16 cellular contexts compared by ENCODE assay signal in the genomic region with DNA sequence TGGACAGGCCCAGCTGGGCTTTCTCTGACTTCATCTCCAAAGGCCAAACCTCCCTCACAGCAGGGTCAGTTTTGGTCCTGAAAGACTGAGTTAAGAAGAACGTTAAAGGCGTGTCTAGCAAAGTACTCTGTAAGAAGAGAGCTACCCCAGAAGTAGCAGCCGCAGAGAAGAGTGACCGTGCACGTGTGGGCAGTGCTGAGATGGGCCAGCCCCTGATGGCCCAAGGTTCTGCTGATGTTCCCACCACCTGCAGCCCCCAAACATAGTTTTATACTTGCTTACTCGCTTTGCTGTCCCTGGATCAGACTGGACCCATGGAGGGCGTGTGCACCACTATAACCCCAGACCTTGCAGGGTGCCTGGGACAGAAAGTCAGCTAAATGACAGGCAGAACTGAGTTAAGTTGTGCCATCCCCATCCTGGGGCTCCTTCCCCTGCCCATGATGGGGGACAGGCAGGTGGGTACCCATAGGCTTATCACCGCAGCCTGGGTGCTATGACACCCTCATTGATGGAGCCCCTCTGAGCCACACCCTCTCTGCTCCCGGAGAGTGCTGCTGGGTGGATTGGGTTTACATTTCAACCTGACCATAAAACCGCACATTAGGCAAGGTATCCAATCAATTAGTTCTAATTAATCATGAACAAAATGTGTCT.
DNase-seq lines count a peak whose midpoint lies in the region; ATAC-seq and TF ChIP-seq lines count a peak whose summit lies in the region.
"Had no signal": no experiment of that assay in that cellular context is flagged by ENCODE, and none has a peak within 500 bp of the region (broad histone marks: within the 10 kb centered on the region; RNA-seq: fewer than 3 reads in every experiment).

No MANE protein-coding gene starts in this region.

- peak overlapping the region in 8 of 11 experiments; percentile 8 to 50 (median 28); a peak in 10 of 22 replicates for H3K9ac ChIP-seq in BLaER1 treated with 17β-estradiol and CSF1 and Interleukin-3, amounts not matched to agents 10 nM and 100 nM
- H3K9ac ChIP-seq in smooth muscle cell (ENCODE audit: low read depth): no peak overlapping the region

- H3K27ac Mint-ChIP-seq in activated CD8-positive, alpha-beta T cell treated with anti-CD3 and anti-CD28 coated beads for 36 hours: no peak overlapping the region

- H3K36me3 Mint-ChIP-seq in activated CD8-positive, alpha-beta T cell treated with anti-CD3 and anti-CD28 coated beads for 36 hours (ENCODE audit: low read depth): no peaks in the 10 kb centered on the region

- CTCF ChIA-PET in activated CD8-positive, alpha-beta T cell treated with anti-CD3 and anti-CD28 coated beads for 36 hours (lab: Charles Lee): interaction anchor here (1.0 kb wide), 1 partner anchor 69 kb away, joined by 3 read pairs; no protein-coding TSS in a partner anchor

- in situ Hi-C loops in HAP-1 (cut with MboI; ENCODE audit: low sequenced_read_pairs): no loop called here

- H3F3A ChIP-seq in smooth muscle cell (ENCODE audit: low read depth): no peaks in the 10 kb centered on the region

- intact Hi-C loops in activated CD8-positive, alpha-beta T cell treated with anti-CD3 and anti-CD28 coated beads for 36 hours (cut with micrococcal nuclease): no loop called here

- 0 out of 22 replicates have a peak, but pooled peaks cover 0 to 5% (median 0%) of the 10 kb centered on the region in 11 experiments for H4K20me1 ChIP-seq in BLaER1 treated with 17β-estradiol and CSF1 and Interleukin-3, amounts not matched to agents 10 nM and 100 nM
- H4K20me1 ChIP-seq in smooth muscle cell (ENCODE audit: low read depth): no peaks in the 10 kb centered on the region

- no peaks in the 10 kb centered on the region for H3K9me3 Mint-ChIP-seq in activated CD8-positive, alpha-beta T cell treated with anti-CD3 and anti-CD28 coated beads for 36 hours

- no peaks in the 10 kb centered on the region for H3K27me3 Mint-ChIP-seq in activated CD8-positive, alpha-beta T cell treated with anti-CD3 and anti-CD28 coated beads for 36 hours

- TF ChIP-seq CTCF in activated CD8-positive, alpha-beta T cell treated with anti-CD3 and anti-CD28 coated beads for 36 hours (IDR thresholded peaks at IDR 0.05): no peak
- TF ChIP-seq CTCF in smooth muscle cell (IDR thresholded peaks at IDR 0.05; ENCODE audit: borderline replicate concordance, insufficient read depth, poor library complexity, severe bottlenecking): no peak

- H3K27ac ChIP-seq in BLaER1 treated with 17β-estradiol and CSF1 and Interleukin-3, amounts not matched to agents 10 nM and 100 nM: peak overlapping the region in 9 of 11 experiments; percentile 57 to 88 (median 74); a peak in 18 of 22 replicates
- H3K27ac ChIP-seq in smooth muscle cell (ENCODE audit: low read depth): no peak overlapping the region
- H3K27ac ChIP-seq: upper lobe of right lung had no signal

- no peak overlapping the region; a peak in 1 of 20 replicates for H3K4me3 ChIP-seq in BLaER1 treated with 17β-estradiol and CSF1 and Interleukin-3, amounts not matched to agents 10 nM and 100 nM
- H3K4me3 ChIP-seq in smooth muscle cell (no peak overlapping the region), HAP-1 (no peak overlapping the region)
- H3K4me3 ChIP-seq: upper lobe of right lung had no signal

- peaks cover 0 to 7% (median 0%) of the 10 kb centered on the region in 11 experiments; a peak in 1 of 22 replicates for H3K9me3 ChIP-seq in BLaER1 treated with 17β-estradiol and CSF1 and Interleukin-3, amounts not matched to agents 10 nM and 100 nM (replicated peaks in 1 of 11)
- H3K9me3 ChIP-seq in smooth muscle cell (replicated peaks; ENCODE audit: low read depth) (no peaks in the 10 kb centered on the region), HAP-1 (no peaks in the 10 kb centered on the region)
- H3K9me3 ChIP-seq: upper lobe of right lung had no signal

- H3K36me3 ChIP-seq in BLaER1 treated with 17β-estradiol and CSF1 and Interleukin-3, amounts not matched to agents 10 nM and 100 nM: no peaks in the 10 kb centered on the region
- H3K36me3 ChIP-seq in smooth muscle cell (ENCODE audit: low read depth): no peaks in the 10 kb centered on the region
- H3K36me3 ChIP-seq in HAP-1 (replicated peaks): no peaks in the 10 kb centered on the region
- H3K36me3 ChIP-seq: upper lobe of right lung had no signal

- H3K4me2 ChIP-seq in BLaER1 treated with 17β-estradiol and CSF1 and Interleukin-3, amounts not matched to agents 10 nM and 100 nM: peak overlapping the region; percentile 80 to 97 (median 94)
- no peak overlapping the region for H3K4me2 ChIP-seq in smooth muscle cell

- peaks cover 3% of the 10 kb centered on the region for H3K4me1 Mint-ChIP-seq in activated CD8-positive, alpha-beta T cell treated with anti-CD3 and anti-CD28 coated beads for 36 hours (ENCODE audit: low read depth)

- H2AFZ ChIP-seq in smooth muscle cell (ENCODE audit: low read depth): no peak overlapping the region

- POLR2A ChIA-PET in activated CD8-positive, alpha-beta T cell treated with anti-CD3 and anti-CD28 coated beads for 36 hours (lab: Charles Lee): interaction anchor here (0.7 kb wide), 2 partner anchors 173 to 328 kb away, joined by 3 to 6 read pairs; no protein-coding TSS in a partner anchor

- H3K79me2 ChIP-seq in smooth muscle cell (ENCODE audit: low read depth): no peaks in the 10 kb centered on the region

- DNase-seq in activated CD8-positive, alpha-beta T cell treated with anti-CD3 and anti-CD28 coated beads for 36 hours: peak; percentile 5
- DNase-seq in smooth muscle cell (lab: John Stamatoyannopoulos, UW; ENCODE audit: unreplicated experiment) (no peak), A172 (ENCODE audit: low spot score) (no peak), NCI-H128 (lab: John Stamatoyannopoulos, UW; ENCODE audit: unreplicated experiment) (no peak), HAP-1 (ENCODE audit: low spot score in 2 of 2) (no peak)
- DNase-seq: activated T-cell treated with anti-CD3 and anti-CD28 coated beads, Interleukin-2, amount 50 U/mL, for 1 hour; cortex of kidney; DMS53; kidney; NCI-H1417; NCI-H446; PC-3; upper lobe of right lung had no signal

- H3K4me3 Mint-ChIP-seq in activated CD8-positive, alpha-beta T cell treated with anti-CD3 and anti-CD28 coated beads for 36 hours: no peak overlapping the region

- 97% methylated on average over 10 of the region's 10 CpGs for WGBS in smooth muscle cell (ENCODE audit: low lambda C conversion rate)

- H3K27me3 ChIP-seq in BLaER1 treated with 17β-estradiol and CSF1 and Interleukin-3, amounts not matched to agents 10 nM and 100 nM: peaks cover 0 to 48% (median 0%) of the 10 kb centered on the region in 11 experiments; a peak in 6 of 22 replicates
- H3K27me3 ChIP-seq in smooth muscle cell (ENCODE audit: low read depth): no peaks in the 10 kb centered on the region
- no peaks in the 10 kb centered on the region for H3K27me3 ChIP-seq in HAP-1 (ENCODE audit: low read depth)
- H3K27me3 ChIP-seq: upper lobe of right lung had no signal

- peak; percentile 31 for ATAC-seq in GM19025 (IDR thresholded peaks at IDR 0.05; ENCODE audit: low read depth, unreplicated experiment)
- ATAC-seq in HG03095 (IDR thresholded peaks at IDR 0.05; ENCODE audit: unreplicated experiment): peak; percentile 22
- ATAC-seq in activated CD8-positive, alpha-beta T cell treated with anti-CD3 and anti-CD28 coated beads for 36 hours: no peak
- ATAC-seq: PC-3 had no signal

- peaks cover 54 to 88% (median 79%) of the 10 kb centered on the region in 10 experiments for H3K4me1 ChIP-seq in BLaER1 treated with 17β-estradiol and CSF1 and Interleukin-3, amounts not matched to agents 10 nM and 100 nM
- H3K4me1 ChIP-seq in smooth muscle cell (ENCODE audit: low read depth) (no peaks in the 10 kb centered on the region), HAP-1 (no peaks in the 10 kb centered on the region)
- H3K4me1 ChIP-seq: upper lobe of right lung had no signal
